ENCODE assay signal across 18 cellular contexts in the genomic region with DNA sequence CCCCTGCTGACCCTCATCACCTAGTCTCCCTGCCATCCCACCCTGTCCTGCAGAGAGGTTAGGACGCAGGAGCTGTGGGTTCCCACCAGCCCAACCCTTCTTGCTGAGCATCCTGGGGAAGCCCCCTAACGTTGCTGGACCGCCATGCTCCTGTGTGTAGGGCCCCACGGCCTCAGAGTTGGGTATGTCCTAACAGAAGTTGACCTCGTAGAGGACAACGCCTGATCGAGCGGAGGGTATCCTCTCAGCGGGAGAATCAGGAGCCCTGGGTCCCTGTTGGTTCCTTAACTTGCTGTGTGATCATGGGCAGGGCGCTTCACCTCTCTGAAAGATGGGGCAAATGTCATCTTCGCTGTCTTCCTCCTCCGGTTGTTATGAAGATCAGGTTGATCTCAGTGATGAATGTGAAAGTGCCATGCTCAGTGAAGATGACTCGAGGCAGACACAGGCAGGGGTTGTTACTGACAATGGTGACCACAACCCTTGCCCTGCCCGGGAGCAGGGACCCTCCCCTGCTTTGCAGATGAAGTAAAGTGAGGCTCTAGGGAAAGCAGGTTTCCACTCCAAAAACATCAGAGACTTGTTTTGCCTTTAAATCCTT. TPM values are rescaled to one million over a fixed set of nuclear protein-coding genes. Genes with fewer than 3 reads are reported as not detected.
DNase-seq lines count a peak whose midpoint lies in the region; ATAC-seq lines count a peak whose summit lies in the region.
"Had no signal": no experiment of that assay in that cellular context is flagged by ENCODE, and none has a peak within 500 bp of the region (broad histone marks: within the 10 kb centered on the region; RNA-seq: fewer than 3 reads in every experiment).

No MANE protein-coding gene starts in this region.

- H3K9me3 ChIP-seq in right cardiac atrium (ENCODE audit: control insufficient read depth, low read length) (no peaks in the 10 kb centered on the region), esophagus (ENCODE audit: control insufficient read depth in 2 of 2, insufficient read depth in 1 of 2, low read depth in 1 of 2, low read length in 1 of 2) (peaks cover 0 to 2% of the 10 kb centered on the region in 2 donors), thymus (ENCODE audit: control insufficient read depth) (no peaks in the 10 kb centered on the region)
- H3K9me3 ChIP-seq: ascending aorta, left lung, sigmoid colon, testis had no signal

- DNase-seq in right cardiac atrium (no peak), Right ventricle myocardium superior (no peak), NCI-H1694 (lab: John Stamatoyannopoulos, UW) (no peak), activated gamma-delta T cell (lab: John Stamatoyannopoulos, UW) (no peak)
- peak; percentile 64 to 71 for DNase-seq in activated T-cell treated with anti-CD3 and anti-CD28 coated beads, Interleukin-2, amount 50 U/mL, for 48 hours
- DNase-seq: dorsolateral prefrontal cortex, hypothalamus, Kasumi-1, sigmoid colon, testis had no signal

- WGBS in right cardiac atrium, result 85% methylated on average over 14 of the region's 14 CpGs
- 79 to 81% methylated on average over 14 of the region's 14 CpGs for WGBS in esophagus, 2 donors
- 86% methylated on average over 14 of the region's 14 CpGs for WGBS in thymus

- no peaks in the 10 kb centered on the region for H3K27me3 ChIP-seq in right cardiac atrium (ENCODE audit: control insufficient read depth, insufficient read depth)
- no peaks in the 10 kb centered on the region for H3K27me3 ChIP-seq in esophagus (ENCODE audit: control insufficient read depth in 1 of 2, insufficient read depth in 2 of 2, low read length in 2 of 2)
- H3K27me3 ChIP-seq in thymus (ENCODE audit: control insufficient read depth, insufficient read depth), result no peaks in the 10 kb centered on the region
- H3K27me3 ChIP-seq: ascending aorta, left lung, sigmoid colon, testis had no signal

- H3K36me3 ChIP-seq in esophagus (ENCODE audit: control insufficient read depth in 2 of 2, insufficient read depth in 2 of 2, low read length in 1 of 2) (no peaks in the 10 kb centered on the region), thymus (ENCODE audit: control insufficient read depth, insufficient read depth) (no peaks in the 10 kb centered on the region)
- H3K36me3 ChIP-seq: ascending aorta, left lung, sigmoid colon had no signal

- peak; percentile 11 to 40 for ATAC-seq in right cardiac atrium
- no peak for ATAC-seq in Right ventricle myocardium superior (ENCODE audit: poor library complexity)
- no peak for ATAC-seq in HG03460 (IDR thresholded peaks at IDR 0.05; ENCODE audit: unreplicated experiment)
- ATAC-seq: left lung had no signal

- H3K4me1 ChIP-seq in right cardiac atrium (ENCODE audit: control insufficient read depth, insufficient read depth, low read length), result no peaks in the 10 kb centered on the region
- peaks cover 3 to 11% of the 10 kb centered on the region in 2 donors for H3K4me1 ChIP-seq in esophagus (ENCODE audit: control insufficient read depth in 2 of 2, insufficient read depth in 2 of 2, low read length in 1 of 2)
- peaks cover 6% of the 10 kb centered on the region for H3K4me1 ChIP-seq in thymus (ENCODE audit: control insufficient read depth, insufficient read depth, low read length)
- H3K4me1 ChIP-seq: ascending aorta, sigmoid colon, testis had no signal

- H3K4me3 ChIP-seq in right cardiac atrium (ENCODE audit: low read length), result no peak overlapping the region
- H3K4me3 ChIP-seq in esophagus (ENCODE audit: low read depth in 1 of 2, low read length in 2 of 2), result no peak overlapping the region
- H3K4me3 ChIP-seq in thymus (ENCODE audit: low read length), result no peak overlapping the region
- H3K4me3 ChIP-seq: ascending aorta, dorsolateral prefrontal cortex, left lung, sigmoid colon, testis had no signal

- H3K27ac ChIP-seq in right cardiac atrium (ENCODE audit: low read length) (no peak overlapping the region), esophagus (ENCODE audit: low read depth in 2 of 2, low read length in 1 of 2) (peak overlapping the region; percentile 3 to 17), thymus (ENCODE audit: low read depth) (peak overlapping the region; percentile 67)
- H3K27ac ChIP-seq: ascending aorta, dorsolateral prefrontal cortex, left lung, sigmoid colon, testis had no signal

- intact Hi-C loops in right cardiac atrium (cut with DNase I), result no loop called here
- intact Hi-C loops in Right ventricle myocardium superior (cut with DNase I), result no loop called here

RNA-seq across cellular contexts. Expression of gene CD5, which starts 19.3 kb away (rescaled TPM):
- total RNA-seq in right cardiac atrium (under 1 TPM; 0.25 to 0.72 (median 0.40) TPM), Right ventricle myocardium superior (not detected)
- polyA plus RNA-seq in right cardiac atrium (0.05 TPM), esophagus (under 1 TPM; 0.39 to 0.52 TPM), thymus (40.5 TPM)
- total RNA-seq: RPMI7951 had no signal
- polyA plus RNA-seq: AG04450, neural cell had no signal

Comparison
In these comparisons a context has a peak if more than half of its experiments do, and no peak if none do; other contexts are left out.
1. ATAC-seq: peak in right cardiac atrium (2 of 2); none in Right ventricle myocardium superior (single experiment) and HG03460 (single experiment).
2. DNase-seq: peak in activated T-cell treated with anti-CD3 and anti-CD28 coated beads, Interleukin-2, amount 50 U/mL, for 48 hours (2 of 2); none in right cardiac atrium (0 of 3), Right ventricle myocardium superior (single experiment), NCI-H1694 (single experiment) and activated gamma-delta T cell (single experiment).
3. RNA of gene CD5, which starts 19.3 kb away (polyA plus RNA-seq): 40.5 TPM in thymus (single experiment); 0.39 to 0.52 TPM in esophagus and 0.05 TPM in right cardiac atrium (single experiment); every median in the first group is over 10 times any median in the second.